In genomic region chr10:16439294-16439693, GRCh38 we compare ENCODE assay signal across 14 cellular contexts. TPM values are rescaled to one million over a fixed set of nuclear protein-coding genes. Genes with fewer than 3 reads are reported as not detected.
DNase-seq lines count a peak whose midpoint lies in the region; ATAC-seq, FAIRE-seq and TF ChIP-seq lines count a peak whose summit lies in the region.
"Had no signal": no experiment of that assay in that cellular context is flagged by ENCODE, and none has a peak within 500 bp of the region (broad histone marks: within the 10 kb centered on the region; RNA-seq: fewer than 3 reads in every experiment).

No MANE protein-coding gene starts in this region.

- peaks cover 26 to 67% (median 51%) of the 10 kb centered on the region in 4 donors for H3K4me1 Mint-ChIP-seq in CD4-positive, CD25-positive, alpha-beta regulatory T cell
- H3K4me1 Mint-ChIP-seq in activated T-helper 17 cell treated with anti-CD3 and anti-CD28 coated beads, Interleukin-2, amount 50 U/mL, for 72 hours = peaks cover 27% of the 10 kb centered on the region

- no peaks in the 10 kb centered on the region for H3K27me3 Mint-ChIP-seq in CD4-positive, CD25-positive, alpha-beta regulatory T cell
- no peaks in the 10 kb centered on the region for H3K27me3 Mint-ChIP-seq in activated T-helper 17 cell treated with anti-CD3 and anti-CD28 coated beads, Interleukin-2, amount 50 U/mL, for 72 hours

- H3K36me3 Mint-ChIP-seq in CD4-positive, CD25-positive, alpha-beta regulatory T cell = peaks cover 20% of the 10 kb centered on the region
- peaks cover 78% of the 10 kb centered on the region for H3K36me3 Mint-ChIP-seq in activated T-helper 17 cell treated with anti-CD3 and anti-CD28 coated beads, Interleukin-2, amount 50 U/mL, for 72 hours (ENCODE audit: low read depth)

- H3K9ac ChIP-seq in HCT116 (ENCODE audit: low read length) (no peak overlapping the region), kidney (ENCODE audit: low read length in 2 of 2) (peak overlapping the region in 1 of 2 donors; percentile 14)

- TF ChIP-seq POLR2A in HCT116 (IDR thresholded peaks at IDR 0.05; ENCODE audit: borderline replicate concordance, extremely low read depth, insufficient read depth, insufficient read length) (no peak), Peyer's patch (IDR thresholded peaks at IDR 0.05) (no peak)

- peak overlapping the region; percentile 74 for H3K4me3 ChIP-seq in CD4-positive, CD25-positive, alpha-beta regulatory T cell (ENCODE audit: low read depth, low read length)
- H3K4me3 ChIP-seq in HCT116 (replicated peaks in 1 of 2; ENCODE audit: low read depth in 1 of 2, low read length in 2 of 2) = no peak overlapping the region
- peak overlapping the region; percentile 19 to 83 for H3K4me3 ChIP-seq in kidney (ENCODE audit: low read length in 2 of 2)
- no peak overlapping the region for H3K4me3 ChIP-seq in Peyer's patch
- no peak overlapping the region for H3K4me3 ChIP-seq in upper lobe of right lung
- H3K4me3 ChIP-seq: esophagus squamous epithelium had no signal

- ATAC-seq in CD4-positive, CD25-positive, alpha-beta regulatory T cell (ENCODE audit: low read depth in 2 of 2) = no peak
- ATAC-seq in HCT116 (no peak), upper lobe of right lung (no peak), HG03159 (IDR thresholded peaks at IDR 0.05; ENCODE audit: unreplicated experiment) (no peak)
- ATAC-seq in activated T-helper 17 cell treated with anti-CD3 and anti-CD28 coated beads, Interleukin-2, amount 50 U/mL, for 72 hours (replicated peaks) = no peak
- ATAC-seq: left colon had no signal

- H3K9me3 Mint-ChIP-seq in CD4-positive, CD25-positive, alpha-beta regulatory T cell = no peaks in the 10 kb centered on the region
- H3K9me3 Mint-ChIP-seq in activated T-helper 17 cell treated with anti-CD3 and anti-CD28 coated beads, Interleukin-2, amount 50 U/mL, for 72 hours = no peaks in the 10 kb centered on the region

- CTCF ChIA-PET in HCT116 (lab: Charles Lee) = no interaction called here

- no TSS peak for BruUV-seq in HCT116 (replicated peaks; lab: Mats Ljungman, UMichigan)

- intact Hi-C loops in HCT116 (cut with micrococcal nuclease) (no loop called here), kidney (cut with DNase I) (no loop called here), upper lobe of right lung (cut with DNase I) (no loop called here)

- H3K36me3 ChIP-seq in CD4-positive, CD25-positive, alpha-beta regulatory T cell (ENCODE audit: control insufficient read depth, insufficient read depth, low read length) = peaks cover 3% of the 10 kb centered on the region
- H3K36me3 ChIP-seq in HCT116 (ENCODE audit: control insufficient read depth in 1 of 2, insufficient read depth in 2 of 2, low read length in 2 of 2) = peaks cover 0 to 4% of the 10 kb centered on the region in 2 experiments; a peak in 2 of 4 replicates
- no peaks in the 10 kb centered on the region for H3K36me3 ChIP-seq in kidney (ENCODE audit: control insufficient read depth in 1 of 2, insufficient read depth in 2 of 2, low read length in 2 of 2)
- H3K36me3 ChIP-seq in Peyer's patch = peaks cover 0 to 5% (median 0%) of the 10 kb centered on the region in 3 donors
- H3K36me3 ChIP-seq in upper lobe of right lung = no peaks in the 10 kb centered on the region

- H4K20me1 ChIP-seq in HCT116 (ENCODE audit: insufficient read depth) = no peaks in the 10 kb centered on the region

- TF ChIP-seq CTCF in HCT116 (IDR thresholded peaks at IDR 0.05 in 2 of 3, conservative IDR thresholded peaks at IDR 0.05 in 1 of 3; ENCODE audit: borderline replicate concordance in 1 of 3, insufficient read depth in 1 of 3, low read depth in 2 of 3, low read length in 2 of 3) = no peak
- no peak for TF ChIP-seq CTCF in kidney (IDR thresholded peaks at IDR 0.05; ENCODE audit: borderline replicate concordance, extremely low read depth, insufficient read depth)
- TF ChIP-seq CTCF in Peyer's patch (IDR thresholded peaks at IDR 0.05) = no peak
- TF ChIP-seq CTCF in upper lobe of right lung (IDR thresholded peaks at IDR 0.05) = no peak

- POLR2A ChIA-PET in HCT116 (lab: Charles Lee) = no interaction called here

- H3K4me3 Mint-ChIP-seq in CD4-positive, CD25-positive, alpha-beta regulatory T cell = peak overlapping the region; percentile 78 to 91 (median 84)
- peak overlapping the region; percentile 89 for H3K4me3 Mint-ChIP-seq in activated T-helper 17 cell treated with anti-CD3 and anti-CD28 coated beads, Interleukin-2, amount 50 U/mL, for 72 hours

- peaks cover 71% of the 10 kb centered on the region for H3K79me2 ChIP-seq in HCT116 (ENCODE audit: insufficient read depth, low read length)

- H3K27ac ChIP-seq in CD4-positive, CD25-positive, alpha-beta regulatory T cell (ENCODE audit: insufficient read depth, low read length, poor library complexity, severe bottlenecking) = peak overlapping the region; percentile 53
- H3K27ac ChIP-seq in HCT116 (ENCODE audit: low read depth, low read length) (no peak overlapping the region), kidney (ENCODE audit: low read depth in 2 of 2, low read length in 2 of 2) (peak overlapping the region in 1 of 2 donors; percentile 34), Peyer's patch (no peak overlapping the region), upper lobe of right lung (no peak overlapping the region)

- RAD21 ChIA-PET in HCT116 (lab: Charles Lee; ENCODE audit: low non-redundant PET in 1 of 2, low total read pairs in 2 of 2, uncharacterized antibody in 2 of 2, unreplicated experiment in 2 of 2) = no interaction called here

- TF ChIP-seq RAD21 in HCT116 (IDR thresholded peaks at IDR 0.05; ENCODE audit: low read depth) = no peak

- peaks cover 54% of the 10 kb centered on the region for H3K4me1 ChIP-seq in CD4-positive, CD25-positive, alpha-beta regulatory T cell (ENCODE audit: control insufficient read depth, insufficient read depth, low read length, poor library complexity, severe bottlenecking)
- H3K4me1 ChIP-seq in HCT116 (ENCODE audit: control insufficient read depth in 1 of 2, insufficient read depth in 2 of 2, low read length in 2 of 2) (peaks cover 19 to 43% of the 10 kb centered on the region in 2 experiments), kidney (ENCODE audit: control insufficient read depth in 1 of 2, insufficient read depth in 1 of 2, low read depth in 1 of 2, low read length in 2 of 2) (peaks cover 2 to 13% of the 10 kb centered on the region in 2 donors), Peyer's patch (peaks cover 0 to 11% (median 5%) of the 10 kb centered on the region in 4 donors), upper lobe of right lung (peaks cover 26% of the 10 kb centered on the region)

- H3K27ac Mint-ChIP-seq in CD4-positive, CD25-positive, alpha-beta regulatory T cell = peak overlapping the region; percentile 71 to 87 (median 83)
- peak overlapping the region; percentile 32 for H3K27ac Mint-ChIP-seq in activated T-helper 17 cell treated with anti-CD3 and anti-CD28 coated beads, Interleukin-2, amount 50 U/mL, for 72 hours

- H3K4me2 ChIP-seq in HCT116 (ENCODE audit: low read length) = peak overlapping the region; percentile 6; the same call in 1 of the 2 replicates

- no peak for FAIRE-seq in kidney (lab: Jason Lieb, UNC)
- FAIRE-seq: GM12892 had no signal

- no peaks in the 10 kb centered on the region for H3K27me3 ChIP-seq in CD4-positive, CD25-positive, alpha-beta regulatory T cell (ENCODE audit: control insufficient read depth, insufficient read depth, low read length)
- no peaks in the 10 kb centered on the region for H3K27me3 ChIP-seq in HCT116 (ENCODE audit: insufficient read depth, low read length)
- H3K27me3 ChIP-seq in Peyer's patch = no peaks in the 10 kb centered on the region
- H3K27me3 ChIP-seq in upper lobe of right lung = no peaks in the 10 kb centered on the region
- H3K27me3 ChIP-seq: esophagus squamous epithelium had no signal

- no peak overlapping the region for H2AFZ ChIP-seq in HCT116 (ENCODE audit: low read depth, low read length, poor library complexity, severe bottlenecking)

- peak in 1 of 3 donors; percentile 5 for DNase-seq in CD4-positive, CD25-positive, alpha-beta regulatory T cell
- DNase-seq in HCT116 (ENCODE audit: low read depth, low spot score) (no peak), kidney (no peak), Peyer's patch (no peak), upper lobe of right lung (no peak)
- DNase-seq in stimulated activated CD4-positive, alpha-beta T cell treated with anti-CD3 and anti-CD28 coated beads, Interleukin-4, amount 100 ng/mL, for 1 hour = no peak
- DNase-seq: activated gamma-delta T cell, DMS 273 treated with DMSO at 0.1 percent for 48 hours, esophagus squamous epithelium, HCEC 1CT, left colon had no signal

- H3K9me3 ChIP-seq in CD4-positive, CD25-positive, alpha-beta regulatory T cell (ENCODE audit: control insufficient read depth in 2 of 2, low read length in 2 of 2) = no peaks in the 10 kb centered on the region
- H3K9me3 ChIP-seq in HCT116 (ENCODE audit: control insufficient read depth in 1 of 2, insufficient read depth in 1 of 2, low read depth in 1 of 2, low read length in 2 of 2) = no peaks in the 10 kb centered on the region
- H3K9me3 ChIP-seq in kidney (ENCODE audit: control insufficient read depth in 1 of 2, low read length in 2 of 2) = no peaks in the 10 kb centered on the region
- H3K9me3 ChIP-seq in Peyer's patch = no peaks in the 10 kb centered on the region
- H3K9me3 ChIP-seq in upper lobe of right lung = no peaks in the 10 kb centered on the region
- H3K9me3 ChIP-seq: esophagus squamous epithelium had no signal

- no peaks in the 10 kb centered on the region for H3K9me2 ChIP-seq in HCT116 (ENCODE audit: insufficient read depth)

TF ChIP-seq in HCT116, 20 proteins besides CTCF, POLR2A, EP300 and RAD21 (continues in another document):
- TF ChIP-seq ATF3 (IDR thresholded peaks at IDR 0.05) (no peak), MAX (IDR thresholded peaks at IDR 0.05) (no peak), CBX3 (IDR thresholded peaks at IDR 0.05; ENCODE audit: low read depth) (no peak), POLR2AphosphoS5 (IDR thresholded peaks at IDR 0.05; ENCODE audit: low read depth, low read length) (no peak), EZH2phosphoT487 (IDR thresholded peaks at IDR 0.05; ENCODE audit: borderline replicate concordance) (no peak), SRF (IDR thresholded peaks at IDR 0.05; ENCODE audit: low read depth) (no peak), JUND (IDR thresholded peaks at IDR 0.05) (no peak)

RNA-seq across cellular contexts. Expression of gene PTER, which starts 2.5 kb away (rescaled TPM):
- 17.8 TPM for total RNA-seq in CD4-positive, CD25-positive, alpha-beta regulatory T cell
- 10 to 100 TPM; 18.6 to 38.4 (median 31.1) TPM for polyA plus RNA-seq in CD4-positive, CD25-positive, alpha-beta regulatory T cell
- total RNA-seq in HCT116 (2021; ENCODE audit: unreplicated experiment) = 25.8 TPM
- 7.1 and 11.4 TPM in 2 replicates for polyA plus RNA-seq in HCT116 (2012)
- 10 to 100 TPM; 29.2 to 38.4 TPM for total RNA-seq in activated T-helper 17 cell treated with anti-CD3 and anti-CD28 coated beads, Interleukin-2, amount 50 U/mL, for 72 hours
- 22.2 TPM for total RNA-seq in kidney
- 16.2 TPM for polyA plus RNA-seq in kidney (ENCODE audit: insufficient read depth, low read depth, low replicate concordance)
- total RNA-seq in Peyer's patch = 10 to 100 TPM; 14.1 to 26.4 (median 23.4) TPM
- total RNA-seq in upper lobe of right lung = 18.1 TPM

Comparison
In these comparisons a context has a peak if more than half of its experiments do, and no peak if none do; other contexts are left out.
1. H3K4me3 ChIP-seq: peak in CD4-positive, CD25-positive, alpha-beta regulatory T cell (single experiment) and kidney (2 of 2); none in HCT116 (0 of 2), Peyer's patch (0 of 4) and upper lobe of right lung (single experiment).